ENCODE assay signal across 1 cellular context in the genomic region with DNA sequence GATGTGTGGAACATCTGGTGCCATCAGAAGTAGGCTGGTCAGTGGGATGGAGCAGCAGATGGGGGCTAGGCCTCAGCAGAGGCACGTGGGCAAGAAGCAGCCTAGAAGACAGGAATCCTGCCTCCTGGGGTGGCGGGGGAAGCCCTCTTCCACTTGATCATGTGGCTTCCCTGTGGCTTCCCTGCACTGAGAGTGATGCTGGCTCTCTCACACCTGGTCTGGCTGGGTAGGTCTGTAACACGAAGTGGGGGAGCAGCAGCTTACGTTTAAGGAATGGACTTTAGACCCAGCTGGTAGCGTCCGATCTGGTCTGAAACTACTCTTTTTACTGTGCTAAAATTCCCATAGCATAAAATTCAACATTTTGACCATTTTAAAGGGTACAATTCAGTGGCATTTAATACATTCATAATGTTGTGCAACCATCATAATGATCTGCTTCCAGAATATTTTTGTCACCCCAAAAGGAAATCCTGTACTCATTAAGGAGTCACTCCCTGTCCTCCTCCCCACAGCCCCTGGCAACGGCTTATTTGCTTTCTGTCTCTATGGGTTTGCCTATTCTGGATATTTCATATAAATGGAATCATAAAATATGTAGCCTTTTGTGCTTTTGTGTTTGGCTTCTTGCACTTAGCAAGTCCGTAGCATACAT.
TF ChIP-seq lines count a peak whose summit lies in the region.

No MANE protein-coding gene starts in this region.

TF ChIP-seq in IMR-90, 13 proteins besides CTCF, POLR2A, EP300 and RAD21:
- no peak for TF ChIP-seq MXI1 (IDR thresholded peaks at IDR 0.05; ENCODE audit: borderline replicate concordance, low read depth, low read length)
